20 cellular contexts compared by ENCODE assay signal in the genomic region with DNA sequence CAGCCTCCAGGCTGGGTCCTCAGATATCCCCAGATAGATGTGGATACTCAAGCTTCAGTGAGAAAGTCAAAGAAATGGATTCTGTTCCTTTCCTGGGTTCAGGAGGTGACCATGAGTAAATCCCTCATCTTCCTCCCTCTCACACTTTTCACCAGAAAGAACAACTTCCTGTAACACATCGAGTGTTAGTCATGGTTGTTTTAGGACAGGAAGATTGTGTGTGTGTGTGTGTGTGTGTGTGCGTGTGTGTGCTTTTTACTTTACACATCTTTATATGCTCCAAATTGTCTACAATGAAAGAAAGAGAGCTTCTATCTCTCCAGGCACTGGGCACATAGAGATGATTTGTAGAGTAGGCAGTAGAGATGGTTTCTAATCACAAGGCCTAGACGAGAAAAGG.
"Had no signal": no experiment of that assay in that cellular context is flagged by ENCODE, and none has a peak within 500 bp of the region (broad histone marks: within the 10 kb centered on the region; RNA-seq: fewer than 3 reads in every experiment).

No MANE protein-coding gene starts in this region.

- H3K4me1 Mint-ChIP-seq: activated CD4-positive, alpha-beta T cell treated with anti-CD3 and anti-CD28 coated beads, Interleukin-2, amount 10 ng/mL, durations not matched to agents 24 days and 14 days; activated naive CD4-positive, alpha-beta T cell treated with anti-CD3 and anti-CD28 coated beads, Interleukin-2, amount 50 U/mL, for 24 hours had no signal

- ATAC-seq: activated CD8-positive, alpha-beta T cell treated with anti-CD3 and anti-CD28 coated beads, Interleukin-2, amount 10 ng/mL, durations not matched to agents 7 days and 5 days had no signal

- H3K27me3 Mint-ChIP-seq: activated CD4-positive, alpha-beta T cell treated with anti-CD3 and anti-CD28 coated beads, Interleukin-2, amount 10 ng/mL, durations not matched to agents 24 days and 14 days; activated naive CD4-positive, alpha-beta T cell treated with anti-CD3 and anti-CD28 coated beads, Interleukin-2, amount 50 U/mL, for 24 hours had no signal

- H3K9me3 ChIP-seq: adrenal gland, tibial artery had no signal

- H3K4me1 ChIP-seq: adrenal gland, tibial artery had no signal

- H3K27ac Mint-ChIP-seq: activated CD4-positive, alpha-beta T cell treated with anti-CD3 and anti-CD28 coated beads, Interleukin-2, amount 10 ng/mL, durations not matched to agents 24 days and 14 days; activated CD8-positive, alpha-beta T cell treated with anti-CD3 and anti-CD28 coated beads, Interleukin-2, amount 10 ng/mL, durations not matched to agents 7 days and 5 days; activated naive CD4-positive, alpha-beta T cell treated with anti-CD3 and anti-CD28 coated beads, Interleukin-2, amount 50 U/mL, for 24 hours; brain; nephron had no signal

- H3K4me3 ChIP-seq: adrenal gland, skin epidermis, tibial artery had no signal

- H3K36me3 Mint-ChIP-seq: activated naive CD4-positive, alpha-beta T cell treated with anti-CD3 and anti-CD28 coated beads, Interleukin-2, amount 50 U/mL, for 24 hours; brain had no signal

- H3K36me3 ChIP-seq: adrenal gland, tibial artery had no signal

- DNase-seq: activated CD4-positive, alpha-beta T cell treated with anti-CD3 and anti-CD28 coated beads, Interleukin-2, amount 10 ng/mL, durations not matched to agents 24 days and 14 days; activated CD4-positive, CD25-positive, alpha-beta regulatory T cell; activated CD8-positive, alpha-beta memory T cell treated with anti-CD3 and anti-CD28 coated beads, Interleukin-2, amount 50 U/mL, for 4 hours; activated CD8-positive, alpha-beta T cell treated with anti-CD3 and anti-CD28 coated beads, Interleukin-2, amount 10 ng/mL, durations not matched to agents 7 days and 5 days; activated effector memory CD4-positive, alpha-beta T cell treated with anti-CD3 and anti-CD28 coated beads, Interleukin-2, amount 50 U/mL, for 16 hours; activated T-cell treated with anti-CD3 and anti-CD28 coated beads, Interleukin-2, amount 50 U/mL, for 48 hours; adrenal gland; erythroblast; foreskin fibroblast; glutamatergic neuron; kidney glomerular epithelial cell; occipital lobe; stimulated activated CD4-positive, alpha-beta T cell treated with anti-CD3 and anti-CD28 coated beads, Interleukin-15, amount 100 ng/mL, for 24 hours; stimulated activated CD4-positive, alpha-beta T cell treated with anti-CD3 and anti-CD28 coated beads, Interleukin-4, amount 100 ng/mL, for 1 hour; stimulated activated naive CD4-positive, alpha-beta T cell; tibial artery had no signal

- H3K9me3 Mint-ChIP-seq: activated CD4-positive, alpha-beta T cell treated with anti-CD3 and anti-CD28 coated beads, Interleukin-2, amount 10 ng/mL, durations not matched to agents 24 days and 14 days; activated naive CD4-positive, alpha-beta T cell treated with anti-CD3 and anti-CD28 coated beads, Interleukin-2, amount 50 U/mL, for 24 hours had no signal

- H3K4me3 Mint-ChIP-seq: activated CD4-positive, alpha-beta T cell treated with anti-CD3 and anti-CD28 coated beads, Interleukin-2, amount 10 ng/mL, durations not matched to agents 24 days and 14 days; activated CD8-positive, alpha-beta T cell treated with anti-CD3 and anti-CD28 coated beads, Interleukin-2, amount 10 ng/mL, durations not matched to agents 7 days and 5 days; activated naive CD4-positive, alpha-beta T cell treated with anti-CD3 and anti-CD28 coated beads, Interleukin-2, amount 50 U/mL, for 24 hours; brain; nephron had no signal
